ENCODE assay signal across 17 cellular contexts in the genomic region with DNA sequence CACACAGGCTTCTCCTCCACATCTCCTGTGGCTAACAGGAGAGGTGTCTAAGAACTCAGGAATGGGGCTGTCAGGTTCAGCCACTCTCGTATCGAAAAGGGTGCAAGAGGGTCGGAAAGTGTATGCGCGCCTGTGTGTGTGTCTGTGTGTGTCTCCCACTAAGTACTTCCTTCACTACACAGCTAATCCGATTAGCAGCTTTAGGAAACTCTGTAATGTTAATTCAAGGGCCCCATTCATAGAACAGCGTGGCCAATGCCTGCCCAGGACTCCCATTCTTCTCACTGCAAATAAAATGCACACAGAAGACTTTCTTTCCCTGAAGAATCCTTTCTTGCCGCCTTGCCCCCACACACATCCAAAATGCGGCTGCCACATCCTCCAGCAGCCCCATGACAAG. TPM values are rescaled to one million over a fixed set of nuclear protein-coding genes. Genes with fewer than 3 reads are reported as not detected.
DNase-seq lines count a peak whose midpoint lies in the region; ATAC-seq and TF ChIP-seq lines count a peak whose summit lies in the region.
"Had no signal": no experiment of that assay in that cellular context is flagged by ENCODE, and none has a peak within 500 bp of the region (broad histone marks: within the 10 kb centered on the region; RNA-seq: fewer than 3 reads in every experiment).

No MANE protein-coding gene starts in this region.

- no peak overlapping the region for H3K9ac ChIP-seq in neural progenitor cell
- H3K9ac ChIP-seq: BLaER1 treated with 17β-estradiol and CSF1 and Interleukin-3, amounts not matched to agents 10 nM and 100 nM had no signal

- H3K27ac ChIP-seq in A673 (ENCODE audit: low read depth, low read length, poor library complexity, severe bottlenecking) (no peak overlapping the region), WERI-Rb-1 (peak overlapping the region; percentile 72), neural progenitor cell (no peak overlapping the region), left lung (no peak overlapping the region)
- H3K27ac ChIP-seq: BLaER1 treated with 17β-estradiol and CSF1 and Interleukin-3, amounts not matched to agents 10 nM and 100 nM had no signal

- no peaks in the 10 kb centered on the region for H3K79me2 ChIP-seq in neural progenitor cell (ENCODE audit: low read depth)

- no peak for ATAC-seq in left lung

- peaks cover 6% of the 10 kb centered on the region for H3K36me3 Mint-ChIP-seq in neural progenitor cell
- H3K36me3 Mint-ChIP-seq: CD4-positive, CD25-positive, alpha-beta regulatory T cell had no signal

- H2AFZ ChIP-seq in neural progenitor cell (replicated peaks), result no peak overlapping the region

- peak overlapping the region; percentile 72 for H3K4me2 ChIP-seq in neural progenitor cell
- H3K4me2 ChIP-seq: BLaER1 treated with 17β-estradiol and CSF1 and Interleukin-3, amounts not matched to agents 10 nM and 100 nM had no signal

- H3K4me1 Mint-ChIP-seq in neural progenitor cell, result peaks cover 44% of the 10 kb centered on the region

- no peak overlapping the region for H3K4me3 ChIP-seq in A673 (ENCODE audit: low read depth, low read length, poor library complexity, severe bottlenecking)
- peak overlapping the region; percentile 48 for H3K4me3 ChIP-seq in WERI-Rb-1 (ENCODE audit: low read depth, low read length)
- no peak overlapping the region for H3K4me3 ChIP-seq in neural progenitor cell
- H3K4me3 ChIP-seq in left lung, result no peak overlapping the region
- H3K4me3 ChIP-seq: BLaER1 treated with 17β-estradiol and CSF1 and Interleukin-3, amounts not matched to agents 10 nM and 100 nM had no signal

- BruUV-seq in A673 (replicated peaks; lab: Mats Ljungman, UMichigan), result no TSS peak

- no peak for TF ChIP-seq CTCF in A673 (conservative IDR thresholded peaks at IDR 0.05; ENCODE audit: low read depth, low read length)
- no peak for TF ChIP-seq CTCF in WERI-Rb-1 (IDR thresholded peaks at IDR 0.05; ENCODE audit: low read depth, low read length)
- no peak for TF ChIP-seq CTCF in neural progenitor cell (IDR thresholded peaks at IDR 0.05)
- no peak for TF ChIP-seq CTCF in left lung (IDR thresholded peaks at IDR 0.05)

- peak; percentile 88 for DNase-seq in A673 (ENCODE audit: low spot score)
- peak; percentile 20 to 60 for DNase-seq in NCI-H524 (lab: John Stamatoyannopoulos, UW)
- peak; percentile 76 for DNase-seq in WERI-Rb-1
- DNase-seq in neural progenitor cell (ENCODE audit: low spot score), result peak; percentile 87
- DNase-seq in left lung, result no peak
- DNase-seq in activated CD4-positive, alpha-beta T cell treated with anti-CD3 and anti-CD28 coated beads, Interleukin-2, amount 50 U/mL, for 4 hours, result no peak
- DNase-seq in NCI-H187 (lab: John Stamatoyannopoulos, UW), result no peak
- DNase-seq: 8988T; ACHN; CD4-positive, CD25-positive, alpha-beta regulatory T cell; DMS153; DMS79 treated with DMSO at 0.1 percent for 48 hours; EL; GOT3; HCEC 1CT; HFFc6 had no signal

- CTCF ChIA-PET in A673 (lab: Charles Lee), result no interaction called here

- H3K9me3 Mint-ChIP-seq in neural progenitor cell, result peaks cover 5% of the 10 kb centered on the region
- H3K9me3 Mint-ChIP-seq: HFFc6 had no signal

- H3K27me3 Mint-ChIP-seq in neural progenitor cell (ENCODE audit: insufficient read depth, low read depth), result peaks cover 39% of the 10 kb centered on the region

- H3K4me1 ChIP-seq in A673 (ENCODE audit: insufficient read depth, low read length, poor library complexity, severe bottlenecking) (peaks cover 6% of the 10 kb centered on the region), neural progenitor cell (peaks cover 21% of the 10 kb centered on the region), left lung (no peaks in the 10 kb centered on the region)
- H3K4me1 ChIP-seq: BLaER1 treated with 17β-estradiol and CSF1 and Interleukin-3, amounts not matched to agents 10 nM and 100 nM had no signal

- peak overlapping the region; percentile 44 for H3K27ac Mint-ChIP-seq in neural progenitor cell
- H3K27ac Mint-ChIP-seq: CD4-positive, CD25-positive, alpha-beta regulatory T cell; HFFc6 had no signal

- H3K9me3 ChIP-seq in A673 (ENCODE audit: low read depth, low read length, poor library complexity, severe bottlenecking) (no peaks in the 10 kb centered on the region), WERI-Rb-1 (ENCODE audit: severe bottlenecking) (peaks cover 8% of the 10 kb centered on the region), neural progenitor cell (ENCODE audit: low read depth) (no peaks in the 10 kb centered on the region), left lung (no peaks in the 10 kb centered on the region)
- H3K9me3 ChIP-seq: BLaER1 treated with 17β-estradiol and CSF1 and Interleukin-3, amounts not matched to agents 10 nM and 100 nM had no signal

- no peaks in the 10 kb centered on the region for H3K27me3 ChIP-seq in A673 (replicated peaks; ENCODE audit: insufficient read depth, low read depth, low read length, poor library complexity)
- H3K27me3 ChIP-seq in WERI-Rb-1 (ENCODE audit: insufficient read depth, low read depth, severe bottlenecking), result no peaks in the 10 kb centered on the region
- peaks cover 27% of the 10 kb centered on the region for H3K27me3 ChIP-seq in neural progenitor cell
- H3K27me3 ChIP-seq in left lung, result peaks cover 5 to 64% of the 10 kb centered on the region in 2 donors
- H3K27me3 ChIP-seq: BLaER1 treated with 17β-estradiol and CSF1 and Interleukin-3, amounts not matched to agents 10 nM and 100 nM had no signal

- H4K20me1 ChIP-seq in neural progenitor cell (ENCODE audit: low read depth), result peaks cover 9% of the 10 kb centered on the region
- H4K20me1 ChIP-seq: BLaER1 treated with 17β-estradiol and CSF1 and Interleukin-3, amounts not matched to agents 10 nM and 100 nM had no signal

- POLR2A ChIA-PET in A673 (lab: Charles Lee; ENCODE audit: low non-redundant PET), result interaction anchor here (0.6 kb wide), 1 partner anchor 40 kb away, joined by 4 read pairs; a partner anchor contains a TSS

- intact Hi-C loops in A673 (cut with micrococcal nuclease; ENCODE audit: unreplicated experiment), result loop anchor here (5.0 kb wide), 1 partner anchor 77 kb away; no protein-coding TSS in a partner anchor
- intact Hi-C loops in left lung (cut with DNase I), result no loop called here

- peak overlapping the region; percentile 59 for H3K4me3 Mint-ChIP-seq in neural progenitor cell
- H3K4me3 Mint-ChIP-seq: CD4-positive, CD25-positive, alpha-beta regulatory T cell; HFFc6 had no signal

- peaks cover 17% of the 10 kb centered on the region for H3F3A ChIP-seq in neural progenitor cell (ENCODE audit: low read depth)

- no peaks in the 10 kb centered on the region for H3K36me3 ChIP-seq in A673 (ENCODE audit: insufficient read depth, low read length, poor library complexity, severe bottlenecking)
- H3K36me3 ChIP-seq in WERI-Rb-1, result no peaks in the 10 kb centered on the region
- no peaks in the 10 kb centered on the region for H3K36me3 ChIP-seq in neural progenitor cell
- H3K36me3 ChIP-seq in left lung, result no peaks in the 10 kb centered on the region
- H3K36me3 ChIP-seq: BLaER1 treated with 17β-estradiol and CSF1 and Interleukin-3, amounts not matched to agents 10 nM and 100 nM had no signal

RNA-seq across cellular contexts. Expression of a gene that starts 39.9 kb away (rescaled TPM):
- total RNA-seq in A673 (2021) (0.09 and 0.11 TPM in 2 replicates), neural progenitor cell (ENCODE audit: low replicate concordance) (0.22 and 1.3 TPM in 2 replicates), left lung (under 1 TPM; 0.09 to 0.47 TPM)
- total RNA-seq: CD4-positive, CD25-positive, alpha-beta regulatory T cell had no signal

Comparison
In these comparisons a context has a peak if more than half of its experiments do, and no peak if none do; other contexts are left out.
1. DNase-seq: peak in A673 (single experiment), NCI-H524 (2 of 2), WERI-Rb-1 (single experiment) and neural progenitor cell (single experiment); none in left lung (0 of 2), activated CD4-positive, alpha-beta T cell treated with anti-CD3 and anti-CD28 coated beads, Interleukin-2, amount 50 U/mL, for 4 hours (0 of 2) and NCI-H187 (0 of 2).